In genomic region chr17:45334701-45335677, GRCh38 we compare ENCODE assay signal across 21 cellular contexts. TPM values are rescaled to one million over a fixed set of nuclear protein-coding genes. Genes with fewer than 3 reads are reported as not detected.
DNase-seq lines count a peak whose midpoint lies in the region; ATAC-seq and FAIRE-seq lines count a peak whose summit lies in the region.
"Had no signal": no experiment of that assay in that cellular context is flagged by ENCODE, and none has a peak within 500 bp of the region (broad histone marks: within the 10 kb centered on the region; RNA-seq: fewer than 3 reads in every experiment).

No MANE protein-coding gene starts in this region.

- H3K9me3 Mint-ChIP-seq in dendritic cell treated with granulocyte-macrophage colony-stimulating factor and Interleukin-4, amounts not matched to agents 40 ng/mL and 50 ng/mL, for 4 days = no peaks in the 10 kb centered on the region
- H3K9me3 Mint-ChIP-seq in activated CD8-positive, alpha-beta T cell treated with anti-CD3 and anti-CD28 coated beads, Interleukin-2, amount 10 ng/mL, durations not matched to agents 7 days and 5 days (ENCODE audit: insufficient read depth) = no peaks in the 10 kb centered on the region
- H3K9me3 Mint-ChIP-seq: activated CD4-positive, alpha-beta T cell treated with anti-CD3 and anti-CD28 coated beads, Interleukin-2, amount 10 ng/mL, durations not matched to agents 7 days and 5 days; activated T-cell treated with anti-CD3 and anti-CD28 coated beads, Interleukin-2, amount 50 U/mL, for 24 hours; neural crest cell had no signal

- H3K36me3 Mint-ChIP-seq in dendritic cell treated with granulocyte-macrophage colony-stimulating factor and Interleukin-4, amounts not matched to agents 40 ng/mL and 50 ng/mL, for 4 days (ENCODE audit: low read depth) = no peaks in the 10 kb centered on the region
- no peaks in the 10 kb centered on the region for H3K36me3 Mint-ChIP-seq in activated CD8-positive, alpha-beta T cell treated with anti-CD3 and anti-CD28 coated beads, Interleukin-2, amount 10 ng/mL, durations not matched to agents 7 days and 5 days (ENCODE audit: low read depth)

- no peak for ATAC-seq in sciatic nerve
- no peak for ATAC-seq in activated CD8-positive, alpha-beta T cell treated with anti-CD3 and anti-CD28 coated beads, Interleukin-2, amount 10 ng/mL, durations not matched to agents 7 days and 5 days
- ATAC-seq: heart right ventricle, right lobe of liver, SK-N-SH treated with all-trans-retinoic acid at 6 μM for 48 hours had no signal

- peaks cover 79% of the 10 kb centered on the region for H3K4me1 Mint-ChIP-seq in dendritic cell treated with granulocyte-macrophage colony-stimulating factor and Interleukin-4, amounts not matched to agents 40 ng/mL and 50 ng/mL, for 4 days (ENCODE audit: low read depth)
- H3K4me1 Mint-ChIP-seq in activated CD8-positive, alpha-beta T cell treated with anti-CD3 and anti-CD28 coated beads, Interleukin-2, amount 10 ng/mL, durations not matched to agents 7 days and 5 days (ENCODE audit: low read depth) = peaks cover 23% of the 10 kb centered on the region
- H3K4me1 Mint-ChIP-seq: neural crest cell had no signal

- peak overlapping the region; percentile 88 for H3K27ac Mint-ChIP-seq in dendritic cell treated with granulocyte-macrophage colony-stimulating factor and Interleukin-4, amounts not matched to agents 40 ng/mL and 50 ng/mL, for 4 days
- H3K27ac Mint-ChIP-seq in activated CD8-positive, alpha-beta T cell treated with anti-CD3 and anti-CD28 coated beads, Interleukin-2, amount 10 ng/mL, durations not matched to agents 7 days and 5 days = no peak overlapping the region
- H3K27ac Mint-ChIP-seq: activated CD4-positive, alpha-beta T cell treated with anti-CD3 and anti-CD28 coated beads, Interleukin-2, amount 10 ng/mL, durations not matched to agents 7 days and 5 days; activated T-cell treated with anti-CD3 and anti-CD28 coated beads, Interleukin-2, amount 50 U/mL, for 24 hours had no signal

- CTCF ChIA-PET in activated CD8-positive, alpha-beta T cell treated with anti-CD3 and anti-CD28 coated beads, Interleukin-2, amount 10 ng/mL, durations not matched to agents 7 days and 5 days (lab: Charles Lee) = interaction anchor here (1.0 to 1.3 kb wide), 3 partner anchors 18 to 58 kb away, joined by 3 to 6 read pairs (median 5); partner anchors contain the start of gene MAP3K14

- POLR2A ChIA-PET in activated CD8-positive, alpha-beta T cell treated with anti-CD3 and anti-CD28 coated beads, Interleukin-2, amount 10 ng/mL, durations not matched to agents 7 days and 5 days (lab: Charles Lee) = interaction anchor here (0.6 to 0.7 kb wide), 2 partner anchors 35 to 75 kb away, joined by 3 read pairs; no protein-coding TSS in a partner anchor

- no peak for FAIRE-seq in small intestine (lab: Jason Lieb, UNC)
- FAIRE-seq: bronchial epithelial cell, RCC 7860 had no signal

- no peaks in the 10 kb centered on the region for H3K36me3 ChIP-seq in small intestine (ENCODE audit: control insufficient read depth in 2 of 2, insufficient read depth in 2 of 2, low read length in 2 of 2)
- H3K36me3 ChIP-seq: BE2C, heart right ventricle, right lobe of liver had no signal

- WGBS in small intestine, 3 donors = 82 to 89% (median 86%) methylated on average over 11 of the region's 11 CpGs

- H3K27me3 ChIP-seq in small intestine (ENCODE audit: control insufficient read depth in 2 of 2, insufficient read depth in 2 of 2, low read length in 2 of 2) = no peaks in the 10 kb centered on the region
- H3K27me3 ChIP-seq: BE2C, heart right ventricle, right lobe of liver had no signal

- no peaks in the 10 kb centered on the region for H3K4me1 ChIP-seq in small intestine (ENCODE audit: control insufficient read depth in 2 of 2, insufficient read depth in 1 of 2, low read depth in 1 of 2, low read length in 1 of 2)
- H3K4me1 ChIP-seq: BE2C, right lobe of liver had no signal

- no peak overlapping the region for H3K4me3 ChIP-seq in small intestine (ENCODE audit: low read depth in 1 of 2, low read length in 2 of 2)
- H3K4me3 ChIP-seq: GM23248, heart right ventricle, right lobe of liver had no signal

- intact Hi-C loops in dendritic cell treated with granulocyte-macrophage colony-stimulating factor and Interleukin-4, amounts not matched to agents 40 ng/mL and 50 ng/mL, for 4 days (cut with micrococcal nuclease) = loop anchor here (5.0 kb wide), 1 partner anchor 37 kb away; no protein-coding TSS in a partner anchor
- intact Hi-C loops in sciatic nerve (cut with DNase I) = no loop called here

- DNase-seq in NCI-H345 (lab: John Stamatoyannopoulos, UW) (peak; percentile 15), NCI-H345 treated with DMSO at 0.1 percent for 48 hours (lab: John Stamatoyannopoulos, UW; ENCODE audit: unreplicated experiment) (no peak), NCI-H146 (lab: John Stamatoyannopoulos, UW) (peak; percentile 82), sciatic nerve (ENCODE audit: low spot score) (peak; percentile 22), small intestine (no peak), MV-4-11 (lab: John Stamatoyannopoulos, UW) (no peak)
- no peak for DNase-seq in activated CD8-positive, alpha-beta T cell treated with anti-CD3 and anti-CD28 coated beads, Interleukin-2, amount 10 ng/mL, durations not matched to agents 7 days and 5 days
- DNase-seq: activated CD4-positive, alpha-beta T cell treated with anti-CD3 and anti-CD28 coated beads, Interleukin-2, amount 10 ng/mL, durations not matched to agents 7 days and 5 days; activated T-cell treated with anti-CD3 and anti-CD28 coated beads, Interleukin-2, amount 50 U/mL, for 24 hours; BE2C; effector CD4-positive, alpha-beta T cell; GM23248; heart right ventricle; NCI-H526 had no signal

- no peak overlapping the region for H3K4me3 Mint-ChIP-seq in dendritic cell treated with granulocyte-macrophage colony-stimulating factor and Interleukin-4, amounts not matched to agents 40 ng/mL and 50 ng/mL, for 4 days
- no peak overlapping the region for H3K4me3 Mint-ChIP-seq in activated CD8-positive, alpha-beta T cell treated with anti-CD3 and anti-CD28 coated beads, Interleukin-2, amount 10 ng/mL, durations not matched to agents 7 days and 5 days
- H3K4me3 Mint-ChIP-seq: activated CD4-positive, alpha-beta T cell treated with anti-CD3 and anti-CD28 coated beads, Interleukin-2, amount 10 ng/mL, durations not matched to agents 7 days and 5 days; activated T-cell treated with anti-CD3 and anti-CD28 coated beads, Interleukin-2, amount 50 U/mL, for 24 hours; neural crest cell had no signal

- no peaks in the 10 kb centered on the region for H3K9me3 ChIP-seq in small intestine (ENCODE audit: control insufficient read depth, low read depth)
- H3K9me3 ChIP-seq: BE2C, heart right ventricle, right lobe of liver had no signal

- H3K27ac ChIP-seq in small intestine (ENCODE audit: low read depth in 1 of 2, low read length in 1 of 2) = no peak overlapping the region
- H3K27ac ChIP-seq: 22Rv1, GM23248, right lobe of liver had no signal

- H3K27me3 Mint-ChIP-seq in dendritic cell treated with granulocyte-macrophage colony-stimulating factor and Interleukin-4, amounts not matched to agents 40 ng/mL and 50 ng/mL, for 4 days = peaks cover 3% of the 10 kb centered on the region
- no peaks in the 10 kb centered on the region for H3K27me3 Mint-ChIP-seq in activated CD8-positive, alpha-beta T cell treated with anti-CD3 and anti-CD28 coated beads, Interleukin-2, amount 10 ng/mL, durations not matched to agents 7 days and 5 days (ENCODE audit: low read depth)
- H3K27me3 Mint-ChIP-seq: activated CD4-positive, alpha-beta T cell treated with anti-CD3 and anti-CD28 coated beads, Interleukin-2, amount 10 ng/mL, durations not matched to agents 7 days and 5 days; activated T-cell treated with anti-CD3 and anti-CD28 coated beads, Interleukin-2, amount 50 U/mL, for 24 hours had no signal

RNA-seq across cellular contexts. Expression of gene MAP3K14, which starts 18.2 kb away (rescaled TPM):
- total RNA-seq in sciatic nerve = 19.1 TPM
- polyA plus RNA-seq in small intestine = 10 to 100 TPM; 10.8 to 19.2 (median 11.3) TPM
- total RNA-seq in activated CD8-positive, alpha-beta T cell treated with anti-CD3 and anti-CD28 coated beads, Interleukin-2, amount 10 ng/mL, durations not matched to agents 7 days and 5 days = 10 to 100 TPM; 17.5 to 23.8 TPM

Comparison
In these comparisons a context has a peak if more than half of its experiments do, and no peak if none do; other contexts are left out.
1. DNase-seq: peak in NCI-H345 (single experiment), NCI-H146 (single experiment) and sciatic nerve (single experiment); none in NCI-H345 treated with DMSO at 0.1 percent for 48 hours (single experiment), small intestine (single experiment), activated CD8-positive, alpha-beta T cell treated with anti-CD3 and anti-CD28 coated beads, Interleukin-2, amount 10 ng/mL, durations not matched to agents 7 days and 5 days (single experiment) and MV-4-11 (single experiment).